ENCODE assay signal across 9 cellular contexts in genomic region chr15:96325579-96326331, GRCh38. TPM values are rescaled to one million over a fixed set of nuclear protein-coding genes. Genes with fewer than 3 reads are reported as not detected.
DNase-seq lines count a peak whose midpoint lies in the region; ATAC-seq and TF ChIP-seq lines count a peak whose summit lies in the region.
"Had no signal": no experiment of that assay in that cellular context is flagged by ENCODE, and none has a peak within 500 bp of the region (broad histone marks: within the 10 kb centered on the region; RNA-seq: fewer than 3 reads in every experiment).

No MANE protein-coding gene starts in this region.

- peaks cover 25% of the 10 kb centered on the region for H3K4me1 Mint-ChIP-seq in MCF 10A (ENCODE audit: insufficient read depth, unreplicated experiment)

- TF ChIP-seq CTCF in MCF 10A (IDR thresholded peaks at IDR 0.05; ENCODE audit: unreplicated experiment), result no peak
- TF ChIP-seq CTCF in right lobe of liver (IDR thresholded peaks at IDR 0.05), result no peak
- TF ChIP-seq CTCF in transverse colon (IDR thresholded peaks at IDR 0.05), result no peak

- 20% methylated on average over 17 of the region's 17 CpGs for WGBS in right lobe of liver (ENCODE audit: insufficient coverage, low coverage, low lambda C conversion rate, missing lambda C conversion rate)
- 7 to 9% methylated on average over 17 of the region's 17 CpGs for WGBS in transverse colon (ENCODE audit: low coverage in 1 of 2), 2 donors

- no peak for ATAC-seq in right lobe of liver
- ATAC-seq in HG02623 (IDR thresholded peaks at IDR 0.05; ENCODE audit: unreplicated experiment), result no peak

- no peaks in the 10 kb centered on the region for H3K27me3 Mint-ChIP-seq in MCF 10A (ENCODE audit: insufficient read depth, unreplicated experiment)

- CTCF ChIA-PET in MCF 10A (lab: Yijun Ruan, JAX), result interaction anchor here (0.6 to 4.0 kb wide), 14 partner anchors 20 to 1302 kb away, joined by 3 to 28 read pairs (median 4); no protein-coding TSS in a partner anchor

- intact Hi-C loops in MCF 10A (cut with micrococcal nuclease), result loop anchor here (2.0 to 10.0 kb wide), 9 partner anchors 53 to 1653 kb away; no protein-coding TSS in a partner anchor
- intact Hi-C loops in right lobe of liver (cut with DNase I), result no loop called here
- intact Hi-C loops in transverse colon (cut with DNase I; ENCODE audit: low total_unique reads), result no loop called here

- in situ Hi-C loops in transverse colon (cut with MboI; ENCODE audit: low pct_ligation_motif_present in 1 of 4, low pct_unique_long_range_greater_than_20kb in 1 of 4, low sequenced_read_pairs in 3 of 4), result loop anchor here in 3 of 4 donors (10.0 to 25.0 kb wide), 2 partner anchors 1061 to 1063 kb away; no protein-coding TSS in a partner anchor

- TF ChIP-seq POLR2A in right lobe of liver (IDR thresholded peaks at IDR 0.05) (no peak), transverse colon (IDR thresholded peaks at IDR 0.05) (no peak)

- H3K4me1 ChIP-seq in right lobe of liver (peaks cover 0 to 44% (median 4%) of the 10 kb centered on the region in 4 donors), transverse colon (peaks cover 0 to 55% (median 13%) of the 10 kb centered on the region in 4 donors)

- H3K27ac Mint-ChIP-seq in MCF 10A (ENCODE audit: low read depth, unreplicated experiment), result peak overlapping the region; percentile 83

- H3K36me3 ChIP-seq in right lobe of liver (no peaks in the 10 kb centered on the region), transverse colon (no peaks in the 10 kb centered on the region)

- DNase-seq in SIG-M5 treated with dmso at 0.1 percent for 504 hours (lab: John Stamatoyannopoulos, UW; ENCODE audit: unreplicated experiment) (peak; percentile 60), SIG-M5 (lab: John Stamatoyannopoulos, UW) (no peak), MCF 10A (ENCODE audit: unreplicated experiment) (peak; percentile 31), right lobe of liver (no peak), transverse colon (no peak), NCI-H510A treated with DMSO at 0.1 percent for 48 hours (lab: John Stamatoyannopoulos, UW) (no peak)
- no peak for DNase-seq in stimulated activated CD4-positive, alpha-beta T cell treated with anti-CD3 and anti-CD28 coated beads, Interleukin-2, amount 100 ng/mL, for 48 hours
- DNase-seq: NCI-H2171 had no signal

- peak overlapping the region; percentile 51 to 70 (median 51) for H3K4me3 ChIP-seq in right lobe of liver
- peak overlapping the region; percentile 34 to 66 (median 39) for H3K4me3 ChIP-seq in transverse colon

- BruUV-seq in MCF 10A (replicated peaks; lab: Mats Ljungman, UMichigan), result no TSS peak

- peak overlapping the region; percentile 84 to 88 (median 86) for H3K27ac ChIP-seq in right lobe of liver
- H3K27ac ChIP-seq in transverse colon, result peak overlapping the region; percentile 81 to 91 (median 88)

- H3K36me3 Mint-ChIP-seq in MCF 10A (ENCODE audit: insufficient read depth, unreplicated experiment), result no peaks in the 10 kb centered on the region

- POLR2A ChIA-PET in MCF 10A (lab: Yijun Ruan, JAX), result interaction anchor here (0.6 to 7.6 kb wide), 8 partner anchors 8 to 1652 kb away, joined by 3 to 156 read pairs (median 4); no protein-coding TSS in a partner anchor

- H3K9me3 ChIP-seq in right lobe of liver, result no peaks in the 10 kb centered on the region
- no peaks in the 10 kb centered on the region for H3K9me3 ChIP-seq in transverse colon

- no peak for TF ChIP-seq EP300 in transverse colon (IDR thresholded peaks at IDR 0.05; ENCODE audit: low read depth)

- no peaks in the 10 kb centered on the region for H3K9me3 Mint-ChIP-seq in MCF 10A (ENCODE audit: unreplicated experiment)

- peak overlapping the region; percentile 93 for H3K4me3 Mint-ChIP-seq in MCF 10A (ENCODE audit: unreplicated experiment)

- H3K27me3 ChIP-seq in right lobe of liver (no peaks in the 10 kb centered on the region), transverse colon (peaks cover 65% of the 10 kb centered on the region)

RNA-seq across cellular contexts. Expression of gene NR2F2, which starts 4.7 kb away (rescaled TPM):
- total RNA-seq in MCF 10A (2022) (9.6 and 10.9 TPM in 2 replicates), right lobe of liver (10 to 100 TPM; 11.6 to 30.0 (median 20.7) TPM), transverse colon (10 to 100 TPM; 11.3 to 29.5 (median 18.4) TPM)

Comparison
In these comparisons a context has a peak if more than half of its experiments do, and no peak if none do; other contexts are left out.
1. DNase-seq: peak in SIG-M5 treated with dmso at 0.1 percent for 504 hours (single experiment) and MCF 10A (single experiment); none in SIG-M5 (single experiment), right lobe of liver (0 of 3), transverse colon (single experiment), NCI-H510A treated with DMSO at 0.1 percent for 48 hours (single experiment) and stimulated activated CD4-positive, alpha-beta T cell treated with anti-CD3 and anti-CD28 coated beads, Interleukin-2, amount 100 ng/mL, for 48 hours (0 of 2).